In genomic region chr1:23664837-23665795, GRCh38 we compare ENCODE assay signal across 8 cellular contexts. TPM values are rescaled to one million over a fixed set of nuclear protein-coding genes. Genes with fewer than 3 reads are reported as not detected.
A peak's percentile ranks its signal among the peaks of the same experiment; 100 is the strongest.
DNase-seq lines count a peak whose midpoint lies in the region; ATAC-seq, FAIRE-seq and TF ChIP-seq lines count a peak whose summit lies in the region.

No MANE protein-coding gene starts in this region.

- no peaks in the 10 kb centered on the region for H3K27me3 ChIP-seq in BJ (ENCODE audit: control insufficient read depth, insufficient read depth, low read length)

- ATAC-seq in HG02973 (IDR thresholded peaks at IDR 0.05; ENCODE audit: unreplicated experiment) (no peak), GM18861 (IDR thresholded peaks at IDR 0.05; ENCODE audit: unreplicated experiment) (no peak)

- TF ChIP-seq POLR2A in GM12891 (IDR thresholded peaks at IDR 0.05; ENCODE audit: low read depth, low read length), result no peak

- DNase-seq in BJ (ENCODE audit: low read depth), result no peak
- peak; percentile 39 for DNase-seq in GM12891 (ENCODE audit: insufficient read length, low spot score)
- peak; percentile 12 for DNase-seq in RPMI7951 (ENCODE audit: low read depth)
- DNase-seq in fibroblast of pulmonary artery (ENCODE audit: low read depth), result peak; percentile 51
- no peak for DNase-seq in effector CD8-positive, alpha-beta T cell (lab: John Stamatoyannopoulos, UW)
- DNase-seq in middle frontal gyrus (ENCODE audit: extremely low spot score, low spot score), result no peak

- POLR2A ChIA-PET in BJ (lab: Charles Lee), result no interaction called here

- FAIRE-seq in GM12891 (lab: Jason Lieb, UNC), result no peak

- CTCF ChIA-PET in BJ (lab: Yijun Ruan, JAX), result interaction anchor here (0.6 to 3.7 kb wide), 18 partner anchors 8 to 169 kb away, joined by 3 to 20 read pairs (median 5); partner anchors contain the start of gene E2F2

- H3K36me3 ChIP-seq in BJ (ENCODE audit: control insufficient read depth, insufficient read depth, low read length), result no peaks in the 10 kb centered on the region

- no peak overlapping the region for H3K4me3 ChIP-seq in BJ (ENCODE audit: low read depth, low read length)
- H3K4me3 ChIP-seq in fibroblast of pulmonary artery (replicated peaks; ENCODE audit: low read depth, low read length), result no peak overlapping the region

- TF ChIP-seq CTCF in BJ (IDR thresholded peaks at IDR 0.05; ENCODE audit: insufficient read depth, low read depth, low read length) (peak; percentile 47), fibroblast of pulmonary artery (IDR thresholded peaks at IDR 0.05; ENCODE audit: low read length, missing control alignments) (peak; percentile 38)

TF ChIP-seq in GM12891, 5 proteins besides CTCF, POLR2A, EP300 and RAD21:
- no peak for TF ChIP-seq SPI1 (IDR thresholded peaks at IDR 0.05; ENCODE audit: low read depth, low read length)
- no peak for TF ChIP-seq POLR2AphosphoS5 (IDR thresholded peaks at IDR 0.05; ENCODE audit: low read depth, low read length)
- TF ChIP-seq POU2F2 (IDR thresholded peaks at IDR 0.05; ENCODE audit: low read depth, low read length), result no peak
- no peak for TF ChIP-seq TAF1 (IDR thresholded peaks at IDR 0.05; ENCODE audit: low read depth, low read length)
- no peak for TF ChIP-seq PAX5 (IDR thresholded peaks at IDR 0.05; ENCODE audit: insufficient read depth, low read length, severe bottlenecking)

RNA-seq across cellular contexts. Expression of gene RPL11, which starts 26.5 kb away (rescaled TPM):
- 1,288 and 1,806 TPM in 2 replicates for polyA plus RNA-seq in BJ (2011; rRNA removed)
- 319 and 368 TPM in 2 replicates for polyA minus RNA-seq in BJ (2011; rRNA and poly(A)+ RNA removed)
- 6,058 TPM for polyA plus RNA-seq in GM12891 (2012; ENCODE audit: low read depth, missing spikeins)
- 1,145 and 1,398 TPM in 2 replicates for total RNA-seq in RPMI7951 (2014; rRNA removed; shearing (Covaris generic))

Comparison
In these comparisons a context has a peak if more than half of its experiments do, and no peak if none do; other contexts are left out.
1. DNase-seq: peak in GM12891 (single experiment), RPMI7951 (single experiment) and fibroblast of pulmonary artery (single experiment); none in BJ (single experiment), effector CD8-positive, alpha-beta T cell (single experiment) and middle frontal gyrus (single experiment).